In genomic region chr1:22496536-22497160, GRCh38 we compare ENCODE assay signal across 23 cellular contexts.
"Had no signal": no experiment of that assay in that cellular context is flagged by ENCODE, and none has a peak within 500 bp of the region (broad histone marks: within the 10 kb centered on the region; RNA-seq: fewer than 3 reads in every experiment).

No MANE protein-coding gene starts in this region.

- H3K27ac ChIP-seq: coronary artery, dorsolateral prefrontal cortex, epithelial cell of prostate, esophagus squamous epithelium, gastrocnemius medialis, heart right ventricle, left lung, lower lobe of right lung had no signal

- H3K9me3 ChIP-seq: esophagus squamous epithelium, gastrocnemius medialis, heart right ventricle, left lung, lower lobe of right lung had no signal

- H3K27me3 ChIP-seq: dorsolateral prefrontal cortex, esophagus squamous epithelium, gastrocnemius medialis, heart right ventricle, left lung had no signal

- H3K27me3 Mint-ChIP-seq: naive thymus-derived CD4-positive, alpha-beta T cell had no signal

- H3K4me3 ChIP-seq: coronary artery, dorsolateral prefrontal cortex, esophagus squamous epithelium, gastrocnemius medialis, heart right ventricle, left lung, lower lobe of right lung had no signal

- H3K36me3 ChIP-seq: gastrocnemius medialis had no signal

- DNase-seq: dermis blood vessel endothelial cell; dorsolateral prefrontal cortex; effector CD4-positive, alpha-beta T cell; effector memory CD4-positive, alpha-beta T cell; erythroblast; esophagus squamous epithelium; foreskin fibroblast; foreskin melanocyte; gastrocnemius medialis; glutamatergic neuron; head of caudate nucleus; heart right ventricle; hippocampal formation; left cardiac atrium; left lung; left ventricle myocardium superior; lower lobe of right lung; mesenchymal stem cell; midbrain; naive thymus-derived CD4-positive, alpha-beta T cell had no signal

- H3K27ac Mint-ChIP-seq: naive thymus-derived CD4-positive, alpha-beta T cell had no signal

- H3K9me3 Mint-ChIP-seq: naive thymus-derived CD4-positive, alpha-beta T cell had no signal

- H3K4me3 Mint-ChIP-seq: naive thymus-derived CD4-positive, alpha-beta T cell had no signal

- ATAC-seq: esophagus mucosa; gastrocnemius medialis; heart right ventricle; left cardiac atrium; left lung; left ventricle myocardium superior; lower lobe of right lung; naive thymus-derived CD4-positive, alpha-beta T cell had no signal
